In the genomic region with DNA sequence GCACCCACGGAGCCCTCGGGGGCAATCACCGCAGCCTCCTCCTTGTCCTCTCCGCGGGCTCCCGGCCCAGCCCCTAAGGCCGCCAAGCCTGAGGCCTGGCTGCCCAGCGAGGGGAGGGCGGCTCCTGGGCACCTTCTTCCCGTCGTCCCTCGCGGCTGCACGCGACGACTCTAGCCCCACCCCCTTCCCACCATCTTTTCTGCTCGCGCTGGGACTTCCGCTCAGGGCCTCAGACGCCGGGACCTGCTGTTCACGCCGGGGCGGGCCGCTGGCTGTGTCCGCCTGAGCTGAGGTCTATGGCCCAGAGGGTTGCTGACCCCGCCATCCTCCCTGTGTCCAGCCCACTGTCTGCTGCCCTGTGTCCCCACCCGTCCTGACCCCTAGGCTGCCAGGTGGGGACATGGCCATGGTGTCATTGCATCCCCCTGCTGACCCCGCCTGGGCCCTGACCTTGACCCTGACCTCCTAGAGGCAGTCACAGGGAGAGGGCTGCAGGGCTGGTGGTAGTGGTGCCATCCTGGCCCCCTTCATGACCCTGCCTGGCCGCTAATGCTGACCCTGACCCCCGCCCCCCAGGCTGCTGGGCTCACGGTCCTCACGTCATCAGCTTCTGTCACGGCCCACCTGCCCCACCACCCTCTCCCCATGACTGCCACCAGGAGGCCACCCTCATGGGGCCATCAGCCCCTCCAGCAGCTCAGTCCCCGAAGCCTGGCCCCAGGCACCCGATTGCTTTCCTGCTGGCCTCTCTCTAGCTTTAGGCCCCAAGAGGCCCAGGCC, we compare ENCODE assay signal across 22 cellular contexts.
DNase-seq lines count a peak whose midpoint lies in the region; FAIRE-seq and TF ChIP-seq lines count a peak whose summit lies in the region.
"Had no signal": no experiment of that assay in that cellular context is flagged by ENCODE, and none has a peak within 500 bp of the region (broad histone marks: within the 10 kb centered on the region; RNA-seq: fewer than 3 reads in every experiment).

No MANE protein-coding gene starts in this region.

- no peak overlapping the region; the same call in 1 of the 2 replicates for H2BK15ac ChIP-seq in H1 (ENCODE audit: low read length)
- H2BK15ac ChIP-seq in neuronal stem cell (ENCODE audit: low read length) = no peak overlapping the region

- no peaks in the 10 kb centered on the region for H3K79me2 ChIP-seq in H1 (ENCODE audit: control insufficient read depth in 1 of 2, insufficient read depth in 2 of 2, low read length in 2 of 2)

- H3K79me1 ChIP-seq in H1 (ENCODE audit: low read depth, low read length) (no peaks in the 10 kb centered on the region), neuronal stem cell (ENCODE audit: low read depth, low read length) (no peaks in the 10 kb centered on the region)

- H3K56ac ChIP-seq in H1 (replicated peaks; ENCODE audit: insufficient read length, low read depth, low read length) = no peak overlapping the region

- no peak for TF ChIP-seq EP300 in H1 (IDR thresholded peaks at IDR 0.05; ENCODE audit: borderline replicate concordance in 1 of 2, low read depth in 2 of 2, low read length in 2 of 2)

- H2BK12ac ChIP-seq in H1 (ENCODE audit: low read depth, low read length) (no peak overlapping the region; the same call in 1 of the 2 replicates), neuronal stem cell (ENCODE audit: low read length) (no peak overlapping the region)

- H3K9me3 ChIP-seq in H1 (ENCODE audit: insufficient read depth in 2 of 2, low read depth in 1 of 2, low read length in 1 of 2) (no peaks in the 10 kb centered on the region), neuronal stem cell (replicated peaks in 1 of 2; ENCODE audit: control insufficient read depth in 2 of 2, insufficient read depth in 1 of 2, low read depth in 1 of 2, low read length in 2 of 2) (no peaks in the 10 kb centered on the region), testis (no peaks in the 10 kb centered on the region)
- H3K9me3 ChIP-seq: SJCRH30 had no signal

- no peak for TF ChIP-seq POLR2A in H1 (IDR thresholded peaks at IDR 0.05; ENCODE audit: control extremely low read depth in 1 of 2, low read depth in 2 of 2, low read length in 2 of 2)
- no peak for TF ChIP-seq POLR2A in testis (IDR thresholded peaks at IDR 0.05)

- TF ChIP-seq CTCF in H1 (IDR thresholded peaks at IDR 0.05; ENCODE audit: control extremely low read depth in 1 of 3, insufficient read depth in 1 of 3, low read depth in 1 of 3, low read length in 3 of 3) (no peak), testis (IDR thresholded peaks at IDR 0.05) (no peak)

- no peak overlapping the region for H2BK5ac ChIP-seq in H1 (ENCODE audit: low read depth, low read length)
- H2BK5ac ChIP-seq in neuronal stem cell (ENCODE audit: low read length) = no peak overlapping the region

- H2AFZ ChIP-seq in H1 (ENCODE audit: low read length) = no peak overlapping the region
- no peak overlapping the region for H2AFZ ChIP-seq in neuronal stem cell (ENCODE audit: low read length)
- H2AFZ ChIP-seq: GM23248 had no signal

- H3K23me2 ChIP-seq in H1 (ENCODE audit: low read depth, low read length) = no peaks in the 10 kb centered on the region

- no peak overlapping the region for H2BK20ac ChIP-seq in H1 (ENCODE audit: low read length)

- peak; percentile 37 for DNase-seq in activated effector memory CD4-positive, alpha-beta T cell treated with anti-CD3 and anti-CD28 coated beads, Interleukin-2, amount 50 U/mL, for 16 hours
- DNase-seq in activated effector memory CD4-positive, alpha-beta T cell treated with Interleukin-2 at 50 U/mL for 16 hours = no peak
- DNase-seq in H1 (ENCODE audit: low read depth in 1 of 2, low spot score in 2 of 2) (no peak), neuronal stem cell (ENCODE audit: low spot score) (no peak), testis (peak; percentile 57), NCI-H146 treated with DMSO at 0.1 percent for 48 hours (lab: John Stamatoyannopoulos, UW; ENCODE audit: unreplicated experiment) (no peak), SKM-1 treated with dmso at 0.1 percent for 144 hours (lab: John Stamatoyannopoulos, UW; ENCODE audit: unreplicated experiment) (no peak), glomerular visceral epithelial cell (ENCODE audit: extremely low spot score) (no peak)
- DNase-seq: AML-193, DND-41, GM23248, HCEC 1CT, NCI-H1417, NCI-H187 treated with DMSO at 0.1 percent for 48 hours, NCI-H226, NCI-H524, PC-3, SJCRH30 had no signal

- H3K4me3 ChIP-seq in H1 (ENCODE audit: extremely low read depth in 1 of 4, insufficient read depth in 2 of 4, low read depth in 3 of 4, low read length in 4 of 4) (no peak overlapping the region), neuronal stem cell (ENCODE audit: low read length in 2 of 2) (no peak overlapping the region), testis (peak overlapping the region; percentile 41 to 53)
- H3K4me3 ChIP-seq: GM23248, SJCRH30 had no signal

- 0 out of 2 replicates have a peak overlapping the region, but pooled peaks have one; percentile 32 for H2AK5ac ChIP-seq in H1 (ENCODE audit: low read depth, low read length)
- peak overlapping the region; percentile 40 for H2AK5ac ChIP-seq in neuronal stem cell (ENCODE audit: low read depth, low read length)

- no peak overlapping the region for H4K5ac ChIP-seq in H1 (ENCODE audit: insufficient read length, low read depth, low read length)

- H4K20me1 ChIP-seq in H1 (replicated peaks in 1 of 2; ENCODE audit: control insufficient read depth in 1 of 2, insufficient read depth in 2 of 2, low read length in 2 of 2) = no peaks in the 10 kb centered on the region

- H3K27ac ChIP-seq in H1 (ENCODE audit: low read depth, low read length) = no peak overlapping the region
- H3K27ac ChIP-seq in neuronal stem cell (replicated peaks; ENCODE audit: low read length) = no peak overlapping the region
- H3K27ac ChIP-seq in testis = no peak overlapping the region
- H3K27ac ChIP-seq: 22Rv1, C4-2B, GM23248, KMS-11, RWPE1, SJCRH30 had no signal

- H4K8ac ChIP-seq in H1 (ENCODE audit: extremely low read depth, insufficient read depth, low read length) = no peak overlapping the region
- no peak overlapping the region for H4K8ac ChIP-seq in neuronal stem cell (ENCODE audit: low read depth, low read length)

- intact Hi-C loops in testis (cut with DNase I; ENCODE audit: low total_unique reads) = no loop called here

- H3K23ac ChIP-seq in H1 (ENCODE audit: insufficient read length) (no peak overlapping the region), neuronal stem cell (ENCODE audit: low read depth, low read length, poor library complexity) (no peak overlapping the region)

- H3K4me2 ChIP-seq in H1 (ENCODE audit: insufficient read depth in 1 of 2, low read depth in 2 of 2, low read length in 2 of 2) = no peak overlapping the region
- H3K4me2 ChIP-seq in neuronal stem cell (ENCODE audit: insufficient read depth, low read length, poor library complexity, severe bottlenecking) = no peak overlapping the region
- H3K4me2 ChIP-seq: KMS-11 had no signal

- H3K4me1 ChIP-seq in H1 (replicated peaks in 1 of 4; ENCODE audit: control insufficient read depth in 3 of 4, insufficient read depth in 4 of 4, low read length in 3 of 4) = peaks cover 1 to 7% (median 2%) of the 10 kb centered on the region in 4 experiments; a peak in 5 of 7 replicates
- peaks cover under 1 to 5% of the 10 kb centered on the region in 2 donors for H3K4me1 ChIP-seq in neuronal stem cell (ENCODE audit: control insufficient read depth in 2 of 2, insufficient read depth in 1 of 2, low read depth in 1 of 2, low read length in 2 of 2)
- H3K4me1 ChIP-seq in testis = no peaks in the 10 kb centered on the region
- H3K4me1 ChIP-seq: SJCRH30 had no signal

- no peak overlapping the region for H2BK120ac ChIP-seq in H1 (replicated peaks; ENCODE audit: low read depth, low read length)
- H2BK120ac ChIP-seq in neuronal stem cell (ENCODE audit: low read depth, low read length) = peak overlapping the region; percentile 62

- POLR2A ChIA-PET in H1 (lab: Charles Lee; ENCODE audit: partially characterized antibody) = no interaction called here

- H4K91ac ChIP-seq in H1 (replicated peaks; ENCODE audit: insufficient read length, low read length) (peak overlapping the region; percentile 56), neuronal stem cell (ENCODE audit: low read depth, low read length, poor library complexity) (no peak overlapping the region)

- 92% methylated on average over 13 of the region's 36 CpGs; no CpG with 5 or more reads in 1 of the 2 experiments for WGBS in H1 (ENCODE audit: extremely low coverage in 1 of 2, insufficient coverage in 1 of 2, insufficient read length in 1 of 2, insufficient replicate concordance in 2 of 2, low coverage in 1 of 2, low lambda C conversion rate in 2 of 2, missing lambda C conversion rate in 1 of 2), 2 experiments
- no CpG with 5 or more reads among the region's 36 CpGs for WGBS in neuronal stem cell (ENCODE audit: extremely low coverage in 2 of 2, insufficient read length in 2 of 2, insufficient replicate concordance in 1 of 2), 2 donors
- 68 to 82% methylated on average over 15 to 34 of the region's 36 CpGs for WGBS in testis, 2 donors

- H3K27me3 ChIP-seq in H1 (replicated peaks in 1 of 4; ENCODE audit: control insufficient read depth in 3 of 4, extremely low read depth in 1 of 4, insufficient read depth in 3 of 4, low read length in 3 of 4) = no peaks in the 10 kb centered on the region
- peaks cover 0 to 11% (median 0%) of the 10 kb centered on the region in 3 experiments for H3K27me3 ChIP-seq in neuronal stem cell (ENCODE audit: control insufficient read depth in 3 of 3, insufficient read depth in 3 of 3, low read depth in 1 of 3, low read length in 3 of 3)
- no peaks in the 10 kb centered on the region for H3K27me3 ChIP-seq in testis

- H3K4ac ChIP-seq in H1 (replicated peaks; ENCODE audit: insufficient read length, low read depth, low read length) (no peak overlapping the region), neuronal stem cell (ENCODE audit: low read length) (no peak overlapping the region)

- FAIRE-seq in H1 (lab: Jason Lieb, UNC) = no peak

- TF ChIP-seq RAD21 in H1 (IDR thresholded peaks at IDR 0.05 in 1 of 2, conservative IDR thresholded peaks at IDR 0.05 in 1 of 2; ENCODE audit: low read depth in 2 of 2, low read length in 2 of 2) = no peak

- no peaks in the 10 kb centered on the region for H3K36me3 ChIP-seq in H1 (ENCODE audit: control insufficient read depth in 2 of 4, insufficient read depth in 4 of 4, low read length in 3 of 4)
- H3K36me3 ChIP-seq in neuronal stem cell (replicated peaks in 1 of 2; ENCODE audit: control insufficient read depth in 2 of 2, insufficient read depth in 2 of 2, low read length in 2 of 2) = no peaks in the 10 kb centered on the region
- H3K36me3 ChIP-seq in testis (ENCODE audit: low read depth, missing control alignments) = no peaks in the 10 kb centered on the region
- H3K36me3 ChIP-seq: SJCRH30 had no signal

- H3K18ac ChIP-seq in H1 (ENCODE audit: extremely low read depth, low read length) (0 out of 2 replicates have a peak overlapping the region, but pooled peaks have one; percentile 28), neuronal stem cell (ENCODE audit: low read length) (peak overlapping the region; percentile 60)

- H3K14ac ChIP-seq in H1 (ENCODE audit: insufficient read length) (no peak overlapping the region), neuronal stem cell (ENCODE audit: low read length) (no peak overlapping the region)

- CTCF ChIA-PET in H1 (lab: Charles Lee; ENCODE audit: partially characterized antibody) = interaction anchor here (0.7 to 3.4 kb wide), 5 partner anchors 9 to 87 kb away, joined by 3 to 13 read pairs (median 5); no protein-coding TSS in a partner anchor

- no peak overlapping the region for H3K9ac ChIP-seq in H1 (replicated peaks in 1 of 4; ENCODE audit: extremely low read depth in 1 of 4, low read depth in 3 of 4, low read length in 3 of 4)
- H3K9ac ChIP-seq in neuronal stem cell (ENCODE audit: low read depth, low read length, poor library complexity) = no peak overlapping the region
- H3K9ac ChIP-seq: GM23248, KMS-11 had no signal

Comparison
In these comparisons a context has a peak if more than half of its experiments do, and no peak if none do; other contexts are left out.
1. DNase-seq: peak in activated effector memory CD4-positive, alpha-beta T cell treated with anti-CD3 and anti-CD28 coated beads, Interleukin-2, amount 50 U/mL, for 16 hours (single experiment) and testis (single experiment); none in activated effector memory CD4-positive, alpha-beta T cell treated with Interleukin-2 at 50 U/mL for 16 hours (single experiment), H1 (0 of 2), neuronal stem cell (single experiment), NCI-H146 treated with DMSO at 0.1 percent for 48 hours (single experiment), SKM-1 treated with dmso at 0.1 percent for 144 hours (single experiment) and glomerular visceral epithelial cell (single experiment).
2. H3K4me3 ChIP-seq: peak in testis (2 of 2); none in H1 (0 of 4) and neuronal stem cell (0 of 2).